ENCODE assay signal across 22 cellular contexts in the genomic region with DNA sequence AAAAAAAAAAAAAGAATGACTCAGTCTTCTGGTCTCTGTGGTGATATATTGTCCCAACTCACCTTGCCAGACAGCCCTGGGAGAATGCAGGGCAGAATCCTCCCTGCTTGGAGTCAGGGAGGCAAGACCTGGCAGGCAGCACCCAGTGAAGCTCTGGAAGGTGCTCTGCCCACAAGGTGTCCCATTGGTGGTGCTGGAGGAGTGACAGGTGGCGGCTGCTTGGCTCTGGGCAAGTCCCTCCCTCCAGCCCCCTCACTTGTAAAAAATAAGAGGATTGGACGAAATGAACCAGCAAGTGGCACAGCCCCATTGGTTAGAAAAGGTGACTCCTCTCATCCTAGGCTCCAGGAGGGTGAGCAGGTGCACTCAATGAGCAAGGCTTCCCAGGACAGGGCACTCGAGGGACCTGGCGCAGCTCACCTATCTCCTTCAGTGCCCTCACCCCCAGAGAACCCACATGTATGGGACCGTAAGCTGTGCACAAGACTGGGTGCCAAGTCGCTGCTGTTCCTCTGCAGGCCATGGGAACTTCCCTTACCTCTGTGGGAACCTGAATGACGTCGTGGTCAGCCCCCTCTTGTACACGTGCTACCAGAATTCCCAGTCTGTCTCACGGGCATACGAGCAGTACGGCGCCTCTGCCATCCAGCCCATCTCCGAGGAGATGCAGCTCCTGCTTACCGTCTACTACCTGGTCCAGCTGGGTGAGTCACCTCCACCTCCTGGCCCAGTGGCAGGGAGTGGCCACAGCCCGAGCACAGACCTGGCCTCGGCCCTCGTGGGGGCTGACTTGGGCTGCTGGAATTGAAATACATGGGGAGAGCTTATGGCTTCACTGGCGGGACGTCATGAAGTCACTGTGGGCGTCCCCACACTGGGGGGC.
"Had no signal": no experiment of that assay in that cellular context is flagged by ENCODE, and none has a peak within 500 bp of the region (broad histone marks: within the 10 kb centered on the region; RNA-seq: fewer than 3 reads in every experiment).

No MANE protein-coding gene starts in this region.

- H3K27me3 ChIP-seq: gastrocnemius medialis, heart right ventricle, tibial nerve, uterus had no signal

- H3K4me3 Mint-ChIP-seq: activated CD4-positive, alpha-beta memory T cell treated with anti-CD3 and anti-CD28 coated beads for 36 hours; activated CD4-positive, alpha-beta T cell treated with anti-CD3 and anti-CD28 coated beads for 36 hours; activated naive CD8-positive, alpha-beta T cell treated with anti-CD3 and anti-CD28 coated beads, Interleukin-2, amount 10 ng/mL, durations not matched to agents 7 days and 5 days; activated T-helper 17 cell treated with anti-CD3 and anti-CD28 coated beads, Interleukin-2, amount 50 U/mL, for 72 hours; immature natural killer cell; memory B cell; naive B cell; neural crest cell; stimulated activated naive CD8-positive, alpha-beta T cell treated with anti-CD3 and anti-CD28 coated beads, Interleukin-15, Interleukin-2, amounts not matched to agents 100 ng/mL and 50 ng/mL, for 24 hours; T-helper 17 cell had no signal

- ATAC-seq: activated CD4-positive, alpha-beta T cell treated with anti-CD3 and anti-CD28 coated beads for 36 hours; activated T-helper 17 cell treated with anti-CD3 and anti-CD28 coated beads, Interleukin-2, amount 50 U/mL, for 72 hours; gastrocnemius medialis; heart right ventricle; left ventricle myocardium superior; mucosa of descending colon; T-helper 17 cell had no signal

- H3K27me3 Mint-ChIP-seq: progenitor cell of endocrine pancreas had no signal

- H3K9me3 ChIP-seq: gastrocnemius medialis, heart right ventricle, mucosa of descending colon, tibial nerve, uterus had no signal

- H3K9me3 Mint-ChIP-seq: activated CD4-positive, alpha-beta memory T cell treated with anti-CD3 and anti-CD28 coated beads for 36 hours; activated naive CD8-positive, alpha-beta T cell treated with anti-CD3 and anti-CD28 coated beads, Interleukin-2, amount 10 ng/mL, durations not matched to agents 7 days and 5 days; activated T-helper 17 cell treated with anti-CD3 and anti-CD28 coated beads, Interleukin-2, amount 50 U/mL, for 72 hours; immature natural killer cell; memory B cell; naive B cell; neural crest cell; stimulated activated naive CD8-positive, alpha-beta T cell treated with anti-CD3 and anti-CD28 coated beads, Interleukin-15, Interleukin-2, amounts not matched to agents 100 ng/mL and 50 ng/mL, for 24 hours had no signal

- H3K36me3 Mint-ChIP-seq: activated CD4-positive, alpha-beta memory T cell treated with anti-CD3 and anti-CD28 coated beads for 36 hours; activated naive CD8-positive, alpha-beta T cell treated with anti-CD3 and anti-CD28 coated beads, Interleukin-2, amount 10 ng/mL, durations not matched to agents 7 days and 5 days; immature natural killer cell; memory B cell; naive B cell had no signal

- H3K4me3 ChIP-seq: gastrocnemius medialis, heart right ventricle, mucosa of descending colon, tibial nerve, uterus had no signal

- H3K36me3 ChIP-seq: gastrocnemius medialis, heart right ventricle, uterus had no signal

- DNase-seq: activated CD4-positive, alpha-beta memory T cell treated with anti-CD3 and anti-CD28 coated beads for 36 hours; activated CD4-positive, alpha-beta T cell treated with anti-CD3 and anti-CD28 coated beads for 36 hours; activated naive CD4-positive, alpha-beta T cell; activated naive CD8-positive, alpha-beta T cell treated with anti-CD3 and anti-CD28 coated beads, Interleukin-2, amount 10 ng/mL, durations not matched to agents 7 days and 5 days; activated T-cell treated with anti-CD3 and anti-CD28 coated beads for 4 hours; amygdala; erythroblast; gastrocnemius medialis; heart right ventricle; immature natural killer cell; left ventricle myocardium superior; mucosa of descending colon; naive B cell; stimulated activated CD4-positive, alpha-beta T cell treated with anti-CD3 and anti-CD28 coated beads, Interleukin-2, amount 100 ng/mL, for 48 hours; T-helper 17 cell; uterus had no signal

- H3K4me1 Mint-ChIP-seq: activated T-helper 17 cell treated with anti-CD3 and anti-CD28 coated beads, Interleukin-2, amount 50 U/mL, for 72 hours; immature natural killer cell; naive B cell had no signal

- H3K4me1 ChIP-seq: uterus had no signal

- H3K27ac ChIP-seq: gastrocnemius medialis, heart right ventricle, tibial nerve, uterus had no signal

- H3K27ac Mint-ChIP-seq: activated CD4-positive, alpha-beta memory T cell treated with anti-CD3 and anti-CD28 coated beads for 36 hours; activated CD4-positive, alpha-beta T cell treated with anti-CD3 and anti-CD28 coated beads for 36 hours; activated naive CD8-positive, alpha-beta T cell treated with anti-CD3 and anti-CD28 coated beads, Interleukin-2, amount 10 ng/mL, durations not matched to agents 7 days and 5 days; activated T-helper 17 cell treated with anti-CD3 and anti-CD28 coated beads, Interleukin-2, amount 50 U/mL, for 72 hours; immature natural killer cell; memory B cell; progenitor cell of endocrine pancreas; stimulated activated naive CD8-positive, alpha-beta T cell treated with anti-CD3 and anti-CD28 coated beads, Interleukin-15, Interleukin-2, amounts not matched to agents 100 ng/mL and 50 ng/mL, for 24 hours; T-helper 17 cell had no signal
